ENCODE assay signal across 8 cellular contexts in the genomic region with DNA sequence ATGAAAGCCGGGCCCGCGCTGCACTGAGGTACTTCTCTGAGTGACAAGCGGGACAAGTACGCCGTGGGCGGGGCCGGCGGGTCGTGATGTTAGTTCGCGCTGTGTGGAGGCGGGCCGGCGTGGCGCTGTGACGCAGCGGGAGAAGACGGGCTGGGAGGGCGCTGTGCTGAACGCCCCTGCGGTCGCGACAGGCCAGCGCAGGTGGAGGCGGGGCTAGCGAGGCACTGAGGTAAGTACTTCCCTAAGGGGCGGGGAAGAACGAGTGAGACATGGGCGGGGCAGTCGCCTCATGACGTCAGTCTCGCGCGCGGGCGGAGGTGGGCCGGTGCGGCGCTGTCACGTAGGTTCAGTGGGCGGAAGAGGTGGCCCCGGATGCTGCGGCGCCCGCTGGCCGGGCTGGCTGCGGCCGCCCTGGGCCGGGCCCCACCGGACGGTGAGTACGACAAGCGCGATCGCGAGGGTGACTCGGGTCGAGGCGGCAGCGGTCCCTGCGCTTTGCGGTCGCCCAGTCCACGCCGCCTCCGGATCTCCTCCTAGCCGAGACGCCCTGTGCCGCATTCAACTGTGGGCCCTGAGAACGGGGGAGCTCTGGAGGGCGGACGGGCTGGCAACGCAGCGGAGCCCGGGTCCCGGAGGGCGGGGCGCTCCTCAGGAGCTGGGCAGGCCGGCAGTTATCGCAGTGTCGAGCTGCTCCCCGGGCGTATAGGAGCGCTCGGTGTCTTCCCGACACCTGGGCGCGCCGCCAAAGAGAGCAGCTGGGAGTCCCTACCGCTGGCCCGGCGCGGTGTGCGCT. TPM values are rescaled to one million over a fixed set of nuclear protein-coding genes. Genes with fewer than 3 reads are reported as not detected.
A peak's percentile ranks its signal among the peaks of the same experiment; 100 is the strongest.
DNase-seq lines count a peak whose midpoint lies in the region; ATAC-seq, FAIRE-seq and TF ChIP-seq lines count a peak whose summit lies in the region.

A gene with protein sequence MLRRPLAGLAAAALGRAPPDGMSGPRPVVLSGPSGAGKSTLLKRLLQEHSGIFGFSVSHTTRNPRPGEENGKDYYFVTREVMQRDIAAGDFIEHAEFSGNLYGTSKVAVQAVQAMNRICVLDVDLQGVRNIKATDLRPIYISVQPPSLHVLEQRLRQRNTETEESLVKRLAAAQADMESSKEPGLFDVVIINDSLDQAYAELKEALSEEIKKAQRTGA (plus strand): TSS at position 349 of the 793 bp plus-strand sequence. CDS start 24 bp downstream, at position 373.

- peak within 1 kb of the TSS; percentile 89 for H2AK5ac ChIP-seq in IMR-90 (ENCODE audit: low read depth, low read length)

- BruUV-seq in IMR-90 (replicated peaks; lab: Mats Ljungman, UMichigan), result no TSS peak
- TSS peak; percentile 73 for BruUV-seq in OCI-LY7 (replicated peaks; lab: Mats Ljungman, UMichigan)
- TSS peak; percentile 57 for BruUV-seq in endothelial cell of umbilical vein (replicated peaks; lab: Mats Ljungman, UMichigan)

- peak within 1 kb of the TSS; percentile 71 for H4K5ac ChIP-seq in IMR-90 (ENCODE audit: low read depth, low read length)

- CTCF ChIA-PET in IMR-90 (lab: Yijun Ruan, JAX), result no interaction called here
- CTCF ChIA-PET in OCI-LY7 (lab: Charles Lee; ENCODE audit: unreplicated experiment), result no interaction called here
- CTCF ChIA-PET in endothelial cell of umbilical vein (lab: Charles Lee), result interaction anchor here (0.6 to 3.5 kb wide), 5 partner anchors 9 to 141 kb away, joined by 4 to 12 read pairs (median 7); a partner anchor contains a TSS

- H3K9me3 ChIP-seq in IMR-90 (ENCODE audit: control insufficient read depth, insufficient read depth, low read length) (no peaks in the 10 kb centered on the region), OCI-LY7 (ENCODE audit: low read length) (no peaks in the 10 kb centered on the region), endothelial cell of umbilical vein (replicated peaks; ENCODE audit: control insufficient read depth, insufficient read depth, low read length) (no peaks in the 10 kb centered on the region)

- peak; percentile 97 for TF ChIP-seq POLR2A in IMR-90 (IDR thresholded peaks at IDR 0.05; ENCODE audit: low read depth, low read length)
- TF ChIP-seq POLR2A in endothelial cell of umbilical vein (IDR thresholded peaks at IDR 0.05; ENCODE audit: low read depth, low read length), result peak; percentile 95

- intact Hi-C loops in IMR-90 (cut with micrococcal nuclease) (loop anchor here (1.0 to 10.0 kb wide), 3 partner anchors 10 to 135 kb away; a partner anchor contains a TSS), OCI-LY7 (cut with micrococcal nuclease; ENCODE audit: unreplicated experiment) (loop anchor here (1.0 to 10.0 kb wide), 4 partner anchors 37 to 317 kb away; a partner anchor contains a TSS), endothelial cell of umbilical vein (cut with micrococcal nuclease) (loop anchor here (1.0 to 10.0 kb wide), 8 partner anchors 8 to 319 kb away; a partner anchor contains a TSS)

- H3K27ac ChIP-seq in IMR-90 (ENCODE audit: insufficient read depth, low read length), result peak within 1 kb of the TSS; percentile 87
- peak within 1 kb of the TSS; percentile 79 for H3K27ac ChIP-seq in OCI-LY7 (ENCODE audit: low read depth, low read length, poor library complexity, severe bottlenecking)
- H3K27ac ChIP-seq in endothelial cell of umbilical vein (ENCODE audit: insufficient read depth, low read depth, low read length), result peak within 1 kb of the TSS; percentile 82

- peaks cover 5% of the 10 kb centered on the region for H3K36me3 ChIP-seq in IMR-90 (ENCODE audit: control insufficient read depth, insufficient read depth, low read length)
- H3K36me3 ChIP-seq in OCI-LY7 (ENCODE audit: insufficient read depth, low read length), result peaks cover 25% of the 10 kb centered on the region; the same call in 1 of the 2 replicates
- no peaks in the 10 kb centered on the region for H3K36me3 ChIP-seq in endothelial cell of umbilical vein (ENCODE audit: control insufficient read depth in 2 of 2, extremely low read depth in 1 of 2, insufficient read depth in 2 of 2, low read length in 2 of 2)

- in situ Hi-C loops in IMR-90 (cut with MboI; ENCODE audit: low sequenced_read_pairs), result loop anchor here (10.0 kb wide), 1 partner anchor 365 kb away; no protein-coding TSS in a partner anchor

- H3K4ac ChIP-seq in IMR-90 (ENCODE audit: low read depth, low read length), result peak within 1 kb of the TSS; percentile 91

- ATAC-seq in GM21528 (IDR thresholded peaks at IDR 0.05; ENCODE audit: low FRiP score, unreplicated experiment) (peak; percentile 93), IMR-90 (ENCODE audit: low read depth) (peak; percentile 95)

- H3K9me1 ChIP-seq in IMR-90 (ENCODE audit: insufficient read depth, low read length) (peaks cover 24% of the 10 kb centered on the region), endothelial cell of umbilical vein (replicated peaks; ENCODE audit: control insufficient read depth, extremely low read depth, insufficient read depth, low read length) (no peaks in the 10 kb centered on the region)

- peak; percentile 99 for FAIRE-seq in endothelial cell of umbilical vein (lab: Jason Lieb, UNC)

- peak within 1 kb of the TSS; percentile 97 for H2AK9ac ChIP-seq in IMR-90 (replicated peaks; ENCODE audit: low read depth, low read length, poor library complexity)

- peak within 1 kb of the TSS; percentile 93 for H3K23ac ChIP-seq in IMR-90 (ENCODE audit: low read depth, low read length)

- H3K9ac ChIP-seq in IMR-90 (ENCODE audit: low read depth, low read length) (peak within 1 kb of the TSS; percentile 91), endothelial cell of umbilical vein (replicated peaks; ENCODE audit: extremely low read depth, insufficient read depth, low read length) (peak within 1 kb of the TSS; percentile 86)

- peak; percentile 98 for DNase-seq in DMS 273 treated with DMSO at 0.1 percent for 48 hours (lab: John Stamatoyannopoulos, UW)
- peak; percentile 99 for DNase-seq in IMR-90
- peak; percentile 100 for DNase-seq in OCI-LY7 (ENCODE audit: low spot score)
- DNase-seq in activated T-cell treated with anti-CD3 and anti-CD28 coated beads for 1 hour (ENCODE audit: low read depth), result peak; percentile 99
- peak; percentile 100 for DNase-seq in endothelial cell of umbilical vein (ENCODE audit: low read depth, low spot score)
- peak; percentile 95 for DNase-seq in midbrain (lab: John Stamatoyannopoulos, UW)
- peak; percentile 99 to 100 for DNase-seq in stimulated activated CD8-positive, alpha-beta memory T cell treated with anti-CD3 and anti-CD28 coated beads, Interleukin-2, amount 100 ng/mL, for 1 hour (ENCODE audit: low read depth in 2 of 2)

- H3K79me1 ChIP-seq in IMR-90 (ENCODE audit: low read depth in 1 of 2, low read length in 2 of 2), result peaks cover 0 to 42% of the 10 kb centered on the region in 2 experiments; a peak in 2 of 4 replicates

- peaks cover 4% of the 10 kb centered on the region for H3K27me3 ChIP-seq in IMR-90 (ENCODE audit: control insufficient read depth, insufficient read depth, low read length)
- peaks cover 14 to 21% of the 10 kb centered on the region in 2 experiments for H3K27me3 ChIP-seq in endothelial cell of umbilical vein (ENCODE audit: control insufficient read depth in 2 of 2, insufficient read depth in 2 of 2, low read length in 2 of 2)

- no peaks in the 10 kb centered on the region for H3K9me2 ChIP-seq in OCI-LY7 (ENCODE audit: insufficient read depth, low read length)

- dilution Hi-C loops in IMR-90 (cut with HindIII; ENCODE audit: low sequenced_read_pairs, unreplicated experiment) (no loop called here), endothelial cell of umbilical vein (cut with MboI; ENCODE audit: extremely low pct_ligation_motif_present, low sequenced_read_pairs) (no loop called here)

- H2AFZ ChIP-seq in IMR-90 (replicated peaks; ENCODE audit: low read length, poor library complexity) (peak within 1 kb of the TSS; percentile 93), OCI-LY7 (ENCODE audit: low read length) (peak within 1 kb of the TSS; percentile 79), endothelial cell of umbilical vein (ENCODE audit: low read depth, low read length) (peak within 1 kb of the TSS; percentile 71)

- H2BK5ac ChIP-seq in IMR-90 (ENCODE audit: low read depth, low read length, poor library complexity, severe bottlenecking), result peak within 1 kb of the TSS; percentile 79

- peak within 1 kb of the TSS; percentile 93 for H3K4me2 ChIP-seq in IMR-90 (ENCODE audit: low read depth, low read length)
- H3K4me2 ChIP-seq in OCI-LY7 (ENCODE audit: low read length), result peak within 1 kb of the TSS; percentile 99
- H3K4me2 ChIP-seq in endothelial cell of umbilical vein (ENCODE audit: insufficient read depth, low read length), result peak within 1 kb of the TSS; percentile 93

- POLR2A ChIA-PET in IMR-90 (lab: Charles Lee; ENCODE audit: unreplicated experiment), result no interaction called here
- POLR2A ChIA-PET in OCI-LY7 (lab: Charles Lee), result interaction anchor here (0.6 to 1.3 kb wide), 5 partner anchors 14 to 1465 kb away, joined by 3 to 5 read pairs (median 3); a partner anchor contains a TSS
- POLR2A ChIA-PET in endothelial cell of umbilical vein (lab: Charles Lee), result interaction anchor here (0.7 to 0.9 kb wide), 4 partner anchors 9 to 266 kb away, joined by 3 to 5 read pairs (median 4); a partner anchor contains a TSS

- no peak within 1 kb of the TSS for H2BK20ac ChIP-seq in IMR-90 (ENCODE audit: low read depth, low read length)

- peaks cover 47% of the 10 kb centered on the region for H3K79me2 ChIP-seq in OCI-LY7 (ENCODE audit: insufficient read depth, low read depth, low read length)
- H3K79me2 ChIP-seq in endothelial cell of umbilical vein (ENCODE audit: control insufficient read depth, insufficient read depth, low read length), result peaks cover 47% of the 10 kb centered on the region

- 0 out of 2 replicates have a peak, but pooled peaks have one; percentile 24 for TF ChIP-seq CTCF in IMR-90 (conservative IDR thresholded peaks at IDR 0.05; ENCODE audit: low read depth, low read length)
- 0 out of 2 replicates have a peak, but pooled peaks have one; percentile 20 for TF ChIP-seq CTCF in OCI-LY7 (conservative IDR thresholded peaks at IDR 0.05; ENCODE audit: low read length)
- peak in 1 of 2 donors; percentile 43 for TF ChIP-seq CTCF in endothelial cell of umbilical vein (IDR thresholded peaks at IDR 0.05; ENCODE audit: extremely low read depth in 1 of 2, insufficient read depth in 1 of 2, low read depth in 1 of 2, low read length in 2 of 2)

- H2BK15ac ChIP-seq in IMR-90 (ENCODE audit: low read depth, low read length), result peak within 1 kb of the TSS; percentile 13; the same call in 1 of the 3 replicates

- 0% methylated on average over 44 of the region's 95 CpGs; no CpG with 5 or more reads in 1 of the 2 experiments for WGBS in IMR-90 (ENCODE audit: extremely low coverage in 2 of 2, insufficient read length in 1 of 2), 2 experiments

- TF ChIP-seq RAD21 in IMR-90 (IDR thresholded peaks at IDR 0.05; ENCODE audit: low read length), result no peak

- H4K91ac ChIP-seq in IMR-90 (ENCODE audit: insufficient read depth, low read depth, low read length), result peak within 1 kb of the TSS; percentile 91

- H3K4me3 ChIP-seq in IMR-90 (ENCODE audit: insufficient read depth, low read depth, low read length), result peak within 1 kb of the TSS; percentile 84
- peak within 1 kb of the TSS; percentile 92 for H3K4me3 ChIP-seq in OCI-LY7 (ENCODE audit: low read depth, low read length, poor library complexity, severe bottlenecking)
- H3K4me3 ChIP-seq in endothelial cell of umbilical vein (replicated peaks in 1 of 3; ENCODE audit: insufficient read depth in 1 of 3, low read depth in 1 of 3, low read length in 3 of 3), result peak within 1 kb of the TSS; percentile 53 to 77 (median 65)

- H3K4me1 ChIP-seq in IMR-90 (ENCODE audit: control insufficient read depth, insufficient read depth, low read length), result peaks cover 19% of the 10 kb centered on the region
- H3K4me1 ChIP-seq in OCI-LY7 (ENCODE audit: insufficient read depth, low read length, poor library complexity, severe bottlenecking), result peaks cover 77% of the 10 kb centered on the region
- H3K4me1 ChIP-seq in endothelial cell of umbilical vein (ENCODE audit: control insufficient read depth, extremely low read depth, insufficient read depth, low read length), result peaks cover 18% of the 10 kb centered on the region

- H4K8ac ChIP-seq in IMR-90 (ENCODE audit: low read depth in 2 of 2, low read length in 2 of 2), result peak within 1 kb of the TSS; percentile 98

- peak within 1 kb of the TSS; percentile 80; the same call in 1 of the 2 replicates for H3K56ac ChIP-seq in IMR-90 (ENCODE audit: extremely low read depth, insufficient read depth, low read length)

- H2BK120ac ChIP-seq in IMR-90 (ENCODE audit: low read depth, low read length), result peak within 1 kb of the TSS; percentile 68

- peak within 1 kb of the TSS; percentile 96 for H3K14ac ChIP-seq in IMR-90 (replicated peaks; ENCODE audit: low read depth, low read length)

- H3K18ac ChIP-seq in IMR-90 (ENCODE audit: low read depth, low read length), result peak within 1 kb of the TSS; percentile 39; the same call in 1 of the 2 replicates

- H4K20me1 ChIP-seq in IMR-90 (ENCODE audit: insufficient read depth, low read length) (peaks cover 46% of the 10 kb centered on the region), OCI-LY7 (ENCODE audit: insufficient read depth, low read length) (peaks cover 16% of the 10 kb centered on the region; the same call in 1 of the 2 replicates), endothelial cell of umbilical vein (replicated peaks; ENCODE audit: control insufficient read depth, extremely low read depth, insufficient read depth, low read length) (no peaks in the 10 kb centered on the region)

RNA-seq across cellular contexts. Expression of the gene that starts here (rescaled TPM):
- total RNA-seq in IMR-90 (2012; rRNA removed), result 465 and 524 TPM in 2 replicates
- 548 and 630 TPM in 2 replicates for polyA plus RNA-seq in IMR-90 (2012; rRNA removed)
- 522 and 1,067 TPM in 2 replicates for polyA plus RNA-seq in IMR-90 (2012; cell fraction: cytosol; rRNA removed)
- polyA plus RNA-seq in IMR-90 (2012; cell fraction: nucleus; rRNA removed; ENCODE audit: low replicate concordance), result 571 and 1,090 TPM in 2 replicates
- 197 and 201 TPM in 2 replicates for total RNA-seq in OCI-LY7 (2014; rRNA removed; shearing (Covaris generic))
- total RNA-seq in OCI-LY7 (2022), result 131 and 154 TPM in 2 replicates
- 237 and 239 TPM in 2 replicates for total RNA-seq in endothelial cell of umbilical vein
- 742 and 822 TPM in 2 replicates for polyA plus RNA-seq in endothelial cell of umbilical vein
- 294 and 443 TPM in 2 replicates for polyA plus RNA-seq in endothelial cell of umbilical vein (2011; cell fraction: cytosol; rRNA removed)
- 325 and 344 TPM in 2 replicates for polyA plus RNA-seq in endothelial cell of umbilical vein (2011; cell fraction: nucleus; rRNA removed)
- polyA plus RNA-seq in endothelial cell of umbilical vein (2012), result 161 and 241 TPM in 2 replicates
- 140 and 214 TPM in 2 replicates for polyA minus RNA-seq in endothelial cell of umbilical vein
- polyA minus RNA-seq in endothelial cell of umbilical vein (2011; cell fraction: cytosol; rRNA and poly(A)+ RNA removed), result 74.7 TPM
- polyA minus RNA-seq in endothelial cell of umbilical vein (2011; cell fraction: nucleus; rRNA and poly(A)+ RNA removed), result 61.4 and 97.7 TPM in 2 replicates

Comparison
In these comparisons a context has a peak if more than half of its experiments do, and no peak if none do; other contexts are left out.
1. Peak in every context shown above with its lines: DNase-seq, ATAC-seq, H3K4me3 ChIP-seq and H3K27ac ChIP-seq.